In the genomic region with DNA sequence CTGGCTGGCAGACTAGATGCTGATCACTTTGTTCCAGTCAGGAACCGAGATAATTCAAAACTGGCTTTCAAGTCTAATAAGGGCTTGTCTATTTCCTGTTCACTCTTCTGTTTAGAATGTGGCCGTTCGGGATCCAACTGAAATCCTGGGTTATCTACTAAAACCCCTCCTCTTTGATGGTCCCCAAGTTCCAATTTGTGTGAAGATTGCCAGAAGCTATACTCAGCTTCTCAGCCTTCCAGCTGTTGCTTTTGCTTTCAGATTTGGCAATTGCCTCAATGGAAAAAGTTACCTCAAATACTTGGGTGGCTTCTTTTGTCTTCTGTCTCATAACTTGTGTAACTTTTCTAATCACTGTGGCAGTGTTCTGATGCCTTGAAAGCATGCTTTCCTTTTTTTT, we compare ENCODE assay signal across 16 cellular contexts. TPM values are rescaled to one million over a fixed set of nuclear protein-coding genes. Genes with fewer than 3 reads are reported as not detected.
DNase-seq lines count a peak whose midpoint lies in the region; ATAC-seq and TF ChIP-seq lines count a peak whose summit lies in the region.
"Had no signal": no experiment of that assay in that cellular context is flagged by ENCODE, and none has a peak within 500 bp of the region (broad histone marks: within the 10 kb centered on the region; RNA-seq: fewer than 3 reads in every experiment).

No MANE protein-coding gene starts in this region.

- no peaks in the 10 kb centered on the region for H3K36me3 Mint-ChIP-seq in T-helper 1 cell treated with Interleukin-12 subunit alpha and Interleukin-12 subunit beta and Interleukin-4 antibody, amounts not matched to agents 30 μg/mL and 1 μg/mL, for 36 hours (ENCODE audit: low read depth)
- H3K36me3 Mint-ChIP-seq in chondrocyte (ENCODE audit: low read depth) = no peaks in the 10 kb centered on the region

- H3K27ac Mint-ChIP-seq in T-helper 1 cell treated with Interleukin-12 subunit alpha and Interleukin-12 subunit beta and Interleukin-4 antibody, amounts not matched to agents 30 μg/mL and 1 μg/mL, for 36 hours = peak overlapping the region; percentile 8
- H3K27ac Mint-ChIP-seq in chondrocyte (ENCODE audit: unreplicated experiment) = no peak overlapping the region
- H3K27ac Mint-ChIP-seq: B cell, endodermal cell had no signal

- H3K4me3 ChIP-seq in cardiac fibroblast (replicated peaks in 1 of 2; ENCODE audit: low read depth in 2 of 2, low read length in 2 of 2) = no peak overlapping the region
- H3K4me3 ChIP-seq: tibial nerve had no signal

- TF ChIP-seq CTCF in cardiac fibroblast (IDR thresholded peaks at IDR 0.05; ENCODE audit: low read depth, low read length) = no peak
- no peak for TF ChIP-seq CTCF in chondrocyte (IDR thresholded peaks at IDR 0.05)

- peaks cover 6% of the 10 kb centered on the region for H3K4me1 Mint-ChIP-seq in T-helper 1 cell treated with Interleukin-12 subunit alpha and Interleukin-12 subunit beta and Interleukin-4 antibody, amounts not matched to agents 30 μg/mL and 1 μg/mL, for 36 hours (ENCODE audit: low read depth)
- H3K4me1 Mint-ChIP-seq in chondrocyte (ENCODE audit: low read depth) = no peaks in the 10 kb centered on the region
- H3K4me1 Mint-ChIP-seq: B cell, endodermal cell had no signal

- H3K27me3 Mint-ChIP-seq in T-helper 1 cell treated with Interleukin-12 subunit alpha and Interleukin-12 subunit beta and Interleukin-4 antibody, amounts not matched to agents 30 μg/mL and 1 μg/mL, for 36 hours (ENCODE audit: low read depth) = no peaks in the 10 kb centered on the region
- no peaks in the 10 kb centered on the region for H3K27me3 Mint-ChIP-seq in chondrocyte (ENCODE audit: low read depth)
- H3K27me3 Mint-ChIP-seq: B cell had no signal

- no peak for ATAC-seq in GM18498 (IDR thresholded peaks at IDR 0.05; ENCODE audit: unreplicated experiment)

- peak overlapping the region; percentile 47 for H3K4me3 Mint-ChIP-seq in T-helper 1 cell treated with Interleukin-12 subunit alpha and Interleukin-12 subunit beta and Interleukin-4 antibody, amounts not matched to agents 30 μg/mL and 1 μg/mL, for 36 hours
- H3K4me3 Mint-ChIP-seq in chondrocyte (ENCODE audit: unreplicated experiment) = no peak overlapping the region
- H3K4me3 Mint-ChIP-seq: B cell, endodermal cell had no signal

- no peaks in the 10 kb centered on the region for H3K9me3 Mint-ChIP-seq in T-helper 1 cell treated with Interleukin-12 subunit alpha and Interleukin-12 subunit beta and Interleukin-4 antibody, amounts not matched to agents 30 μg/mL and 1 μg/mL, for 36 hours
- H3K9me3 Mint-ChIP-seq in chondrocyte (ENCODE audit: low read depth) = no peaks in the 10 kb centered on the region
- H3K9me3 Mint-ChIP-seq: endodermal cell had no signal

- DNase-seq in stimulated activated CD4-positive, alpha-beta T cell treated with anti-CD3 and anti-CD28 coated beads, Interleukin-1b, Interleukin-23, amount 100 ng/mL, for 48 hours = peak; percentile 2
- no peak for DNase-seq in stimulated activated CD4-positive, alpha-beta T cell treated with anti-CD3 and anti-CD28 coated beads, Interleukin-12 subunit alpha, Interleukin-12 subunit beta, amount 100 ng/mL, for 4 hours
- DNase-seq in cardiac fibroblast (ENCODE audit: low read depth in 2 of 2) (peak; percentile 11), NCI-H446 treated with DMSO at 0.1 percent for 48 hours (lab: John Stamatoyannopoulos, UW) (no peak), chondrocyte (ENCODE audit: low spot score) (no peak)
- DNase-seq: caudate nucleus, endodermal cell, foreskin fibroblast, Kasumi-1, NCI-H1417 treated with DMSO at 0.1 percent for 48 hours, occipital lobe had no signal

RNA-seq across cellular contexts. Expression of a gene that starts 43.7 kb away (rescaled TPM):
- total RNA-seq in chondrocyte = 2.3 to 2.6 TPM (median 2.5 TPM) in 3 replicates

RNA-seq across cellular contexts. Expression of a gene that starts 48.7 kb away (rescaled TPM):
- not detected in 3 replicates for total RNA-seq in chondrocyte
- total RNA-seq: B cell; T-helper 1 cell treated with Interleukin-12 subunit alpha and Interleukin-12 subunit beta and Interleukin-4 antibody, amounts not matched to agents 30 ng/mL and 1 ng/mL, for 36 hours; tibial nerve had no signal

Comparison
In these comparisons a context has a peak if more than half of its experiments do, and no peak if none do; other contexts are left out.
1. DNase-seq: peak in stimulated activated CD4-positive, alpha-beta T cell treated with anti-CD3 and anti-CD28 coated beads, Interleukin-1b, Interleukin-23, amount 100 ng/mL, for 48 hours (single experiment) and cardiac fibroblast (2 of 2); none in stimulated activated CD4-positive, alpha-beta T cell treated with anti-CD3 and anti-CD28 coated beads, Interleukin-12 subunit alpha, Interleukin-12 subunit beta, amount 100 ng/mL, for 4 hours (single experiment), NCI-H446 treated with DMSO at 0.1 percent for 48 hours (single experiment) and chondrocyte (single experiment).